ENCODE assay signal across 9 cellular contexts in genomic region chrX:96383428-96383827, GRCh38.
"Had no signal": no experiment of that assay in that cellular context is flagged by ENCODE, and none has a peak within 500 bp of the region (broad histone marks: within the 10 kb centered on the region; RNA-seq: fewer than 3 reads in every experiment).

No MANE protein-coding gene starts in this region.

- H3K36me3 Mint-ChIP-seq: IgD-negative memory B cell had no signal

- H3K9me3 Mint-ChIP-seq: GM23338, H9, IgD-negative memory B cell had no signal

- H3K4me1 Mint-ChIP-seq: IgD-negative memory B cell had no signal

- ATAC-seq: GM23338, HepG2 had no signal

- H3K27me3 Mint-ChIP-seq: IgD-negative memory B cell had no signal

- H3K4me3 ChIP-seq: GM23338 had no signal

- FAIRE-seq: H1, H54, HepG2 had no signal

- H3K27ac ChIP-seq: HL-60 had no signal

- H3K4me3 Mint-ChIP-seq: GM23338, H9, IgD-negative memory B cell had no signal

- H3K27ac Mint-ChIP-seq: GM23338, H9, IgD-negative memory B cell had no signal

- DNase-seq: H9, HCEC 1CT, KBM-7 had no signal

- H3K4me2 ChIP-seq: GM23338 had no signal
